ENCODE assay signal across 12 cellular contexts in the genomic region with DNA sequence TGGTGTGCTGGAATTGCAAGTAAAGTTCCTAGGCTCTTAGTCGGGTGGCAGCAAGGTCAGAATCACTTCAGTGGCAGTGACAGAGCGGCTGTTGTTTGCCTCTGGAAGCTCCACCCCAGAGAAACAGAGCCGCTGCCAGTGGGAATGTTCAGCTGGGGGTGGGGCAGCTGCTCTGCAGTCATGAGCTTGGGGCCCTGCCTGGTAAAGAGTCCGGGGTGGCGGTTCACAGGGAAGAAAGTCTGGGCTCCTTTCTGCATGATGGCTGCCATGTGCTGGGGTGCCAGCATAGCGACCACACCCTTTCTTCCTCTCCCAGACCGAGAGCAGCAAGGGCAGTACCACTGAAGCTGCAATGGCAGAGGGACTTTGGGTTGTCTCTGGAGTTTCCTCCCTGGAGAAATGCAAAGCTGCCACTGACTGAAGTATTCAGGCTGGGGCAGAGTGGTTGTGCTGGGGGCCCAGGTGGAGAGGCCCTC.
DNase-seq lines count a peak whose midpoint lies in the region; ATAC-seq, FAIRE-seq and TF ChIP-seq lines count a peak whose summit lies in the region.
"Had no signal": no experiment of that assay in that cellular context is flagged by ENCODE, and none has a peak within 500 bp of the region (broad histone marks: within the 10 kb centered on the region; RNA-seq: fewer than 3 reads in every experiment).

No MANE protein-coding gene starts in this region.

- H3K27me3 ChIP-seq in body of pancreas = no peaks in the 10 kb centered on the region

- H3K4me1 ChIP-seq in body of pancreas = peaks cover 8% of the 10 kb centered on the region

- H3K27ac Mint-ChIP-seq in activated CD4-positive, alpha-beta memory T cell treated with anti-CD3 and anti-CD28 coated beads, Interleukin-2, amount 10 ng/mL, durations not matched to agents 7 days and 5 days = no peak overlapping the region

- no peaks in the 10 kb centered on the region for H3K4me1 Mint-ChIP-seq in activated CD4-positive, alpha-beta memory T cell treated with anti-CD3 and anti-CD28 coated beads, Interleukin-2, amount 10 ng/mL, durations not matched to agents 7 days and 5 days

- no peaks in the 10 kb centered on the region for H3K9me3 Mint-ChIP-seq in activated CD4-positive, alpha-beta memory T cell treated with anti-CD3 and anti-CD28 coated beads, Interleukin-2, amount 10 ng/mL, durations not matched to agents 7 days and 5 days

- H3K36me3 Mint-ChIP-seq in activated CD4-positive, alpha-beta memory T cell treated with anti-CD3 and anti-CD28 coated beads, Interleukin-2, amount 10 ng/mL, durations not matched to agents 7 days and 5 days (ENCODE audit: low read depth) = no peaks in the 10 kb centered on the region

- no peak overlapping the region for H3K4me3 ChIP-seq in body of pancreas
- H3K4me3 ChIP-seq: lung had no signal

- peak; percentile 42 for ATAC-seq in body of pancreas

- no peak for FAIRE-seq in RCC 7860 (lab: Jason Lieb, UNC)

- CTCF ChIA-PET in activated CD4-positive, alpha-beta memory T cell treated with anti-CD3 and anti-CD28 coated beads, Interleukin-2, amount 10 ng/mL, durations not matched to agents 7 days and 5 days (lab: Charles Lee) = no interaction called here

- POLR2A ChIA-PET in activated CD4-positive, alpha-beta memory T cell treated with anti-CD3 and anti-CD28 coated beads, Interleukin-2, amount 10 ng/mL, durations not matched to agents 7 days and 5 days (lab: Charles Lee) = no interaction called here

- DNase-seq in LHCN-M2 (ENCODE audit: low read depth) = peak; percentile 1
- peak; percentile 10 to 53 (median 32) for DNase-seq in body of pancreas
- peak; percentile 89 for DNase-seq in medulla oblongata (ENCODE audit: extremely low spot score)
- peak; percentile 4 to 91 (median 74) for DNase-seq in substantia nigra (lab: John Stamatoyannopoulos, UW)
- no peak for DNase-seq in SKM-1 treated with dmso at 0.1 percent for 144 hours (lab: John Stamatoyannopoulos, UW; ENCODE audit: unreplicated experiment)
- DNase-seq in activated CD4-positive, alpha-beta memory T cell treated with anti-CD3 and anti-CD28 coated beads, Interleukin-2, amount 10 ng/mL, durations not matched to agents 7 days and 5 days = no peak
- no peak for DNase-seq in RCC 7860 (ENCODE audit: low spot score)
- DNase-seq: activated effector memory CD4-positive, alpha-beta T cell treated with Interleukin-2 at 50 U/mL for 16 hours; NCI-H446; stimulated activated CD4-positive, alpha-beta T cell treated with anti-CD3 and anti-CD28 coated beads, Interleukin-4, amount 100 ng/mL, for 24 hours had no signal

- H3K36me3 ChIP-seq in body of pancreas (replicated peaks in 1 of 2; ENCODE audit: insufficient read depth in 1 of 2, low read depth in 2 of 2) = no peaks in the 10 kb centered on the region

- no peak for TF ChIP-seq CTCF in body of pancreas (IDR thresholded peaks at IDR 0.05)

- no peak for TF ChIP-seq POLR2A in body of pancreas (IDR thresholded peaks at IDR 0.05)

- intact Hi-C loops in body of pancreas (cut with DNase I) = no loop called here

- no peaks in the 10 kb centered on the region for H3K9me3 ChIP-seq in body of pancreas

- H3K27ac ChIP-seq in body of pancreas (no peak overlapping the region), substantia nigra (ENCODE audit: low read depth, low read length, poor library complexity, severe bottlenecking) (peak overlapping the region; percentile 88)
- H3K27ac ChIP-seq: epithelial cell of prostate had no signal

- 16 to 19% methylated on average over 7 of the region's 7 CpGs for WGBS in body of pancreas, 2 donors

- no peak overlapping the region for H3K4me3 Mint-ChIP-seq in activated CD4-positive, alpha-beta memory T cell treated with anti-CD3 and anti-CD28 coated beads, Interleukin-2, amount 10 ng/mL, durations not matched to agents 7 days and 5 days

- H3K27me3 Mint-ChIP-seq in activated CD4-positive, alpha-beta memory T cell treated with anti-CD3 and anti-CD28 coated beads, Interleukin-2, amount 10 ng/mL, durations not matched to agents 7 days and 5 days = no peaks in the 10 kb centered on the region

Comparison
In these comparisons a context has a peak if more than half of its experiments do, and no peak if none do; other contexts are left out.
1. DNase-seq: peak in LHCN-M2 (single experiment), body of pancreas (4 of 4), medulla oblongata (single experiment) and substantia nigra (49 of 49); none in SKM-1 treated with dmso at 0.1 percent for 144 hours (single experiment), activated CD4-positive, alpha-beta memory T cell treated with anti-CD3 and anti-CD28 coated beads, Interleukin-2, amount 10 ng/mL, durations not matched to agents 7 days and 5 days (single experiment) and RCC 7860 (single experiment).